In genomic region chr16:4924593-4925378, GRCh38 we compare ENCODE assay signal across 13 cellular contexts. TPM values are rescaled to one million over a fixed set of nuclear protein-coding genes. Genes with fewer than 3 reads are reported as not detected.
DNase-seq lines count a peak whose midpoint lies in the region; ATAC-seq and TF ChIP-seq lines count a peak whose summit lies in the region.
"Had no signal": no experiment of that assay in that cellular context is flagged by ENCODE, and none has a peak within 500 bp of the region (broad histone marks: within the 10 kb centered on the region; RNA-seq: fewer than 3 reads in every experiment).

No MANE protein-coding gene starts in this region.

- peaks cover 81% of the 10 kb centered on the region for H3K79me2 ChIP-seq in PC-9 (ENCODE audit: low read depth)

- no peak overlapping the region for H3K23ac ChIP-seq in neuronal stem cell (ENCODE audit: low read depth, low read length, poor library complexity)

- no peak overlapping the region for H2BK15ac ChIP-seq in neuronal stem cell (ENCODE audit: low read length)

- H3K9me3 ChIP-seq in Caco-2, result peaks cover 16% of the 10 kb centered on the region; the same call in 1 of the 2 replicates
- peaks cover 17% of the 10 kb centered on the region for H3K9me3 ChIP-seq in PC-9 (ENCODE audit: insufficient read depth, low read depth)
- no peaks in the 10 kb centered on the region for H3K9me3 ChIP-seq in right cardiac atrium (ENCODE audit: control insufficient read depth, low read length)
- H3K9me3 ChIP-seq in neuronal stem cell (replicated peaks in 1 of 2; ENCODE audit: control insufficient read depth in 2 of 2, insufficient read depth in 1 of 2, low read depth in 1 of 2, low read length in 2 of 2), result peaks cover 2 to 3% of the 10 kb centered on the region in 2 donors

- H3K27ac ChIP-seq in PC-9, result peak overlapping the region; percentile 65
- H3K27ac ChIP-seq in right cardiac atrium (ENCODE audit: low read length), result no peak overlapping the region
- no peak overlapping the region for H3K27ac ChIP-seq in neuronal stem cell (replicated peaks; ENCODE audit: low read length)
- H3K27ac ChIP-seq: thoracic aorta had no signal

- peak overlapping the region; percentile 98 for H3K27ac Mint-ChIP-seq in Caco-2 (ENCODE audit: unreplicated experiment)
- H3K27ac Mint-ChIP-seq: activated T-helper 17 cell treated with anti-CD3 and anti-CD28 coated beads, Interleukin-2, amount 50 U/mL, for 72 hours had no signal

- H3K36me3 ChIP-seq in Caco-2 (ENCODE audit: control insufficient read depth, insufficient read depth, low read length), result peaks cover 2% of the 10 kb centered on the region; the same call in 1 of the 2 replicates
- peaks cover 35% of the 10 kb centered on the region for H3K36me3 ChIP-seq in PC-9 (ENCODE audit: low read depth)
- H3K36me3 ChIP-seq in neuronal stem cell (replicated peaks in 1 of 2; ENCODE audit: control insufficient read depth in 2 of 2, insufficient read depth in 2 of 2, low read length in 2 of 2), result no peaks in the 10 kb centered on the region

- no peak overlapping the region for H2BK120ac ChIP-seq in neuronal stem cell (ENCODE audit: low read depth, low read length)

- H3K9ac ChIP-seq in neuronal stem cell (ENCODE audit: low read depth, low read length, poor library complexity), result peak overlapping the region; percentile 51

- BruUV-seq in Caco-2 (replicated peaks; lab: Mats Ljungman, UMichigan) (no TSS peak), PC-9 (replicated peaks; lab: Mats Ljungman, UMichigan) (no TSS peak)

- ATAC-seq in right cardiac atrium (peak; percentile 28 to 31), HG02798 (IDR thresholded peaks at IDR 0.05; ENCODE audit: poor library complexity, unreplicated experiment) (no peak), HG02840 (IDR thresholded peaks at IDR 0.05; ENCODE audit: low FRiP score, unreplicated experiment) (no peak)
- ATAC-seq: activated T-helper 17 cell treated with anti-CD3 and anti-CD28 coated beads, Interleukin-2, amount 50 U/mL, for 72 hours had no signal

- peak overlapping the region; percentile 65 for H3K4me3 Mint-ChIP-seq in Caco-2 (ENCODE audit: unreplicated experiment)
- H3K4me3 Mint-ChIP-seq: activated T-helper 17 cell treated with anti-CD3 and anti-CD28 coated beads, Interleukin-2, amount 50 U/mL, for 72 hours had no signal

- no peaks in the 10 kb centered on the region for H3K27me3 ChIP-seq in Caco-2 (replicated peaks; ENCODE audit: control insufficient read depth, insufficient read depth, low read length)
- H3K27me3 ChIP-seq in PC-9 (ENCODE audit: insufficient read depth, low read depth), result no peaks in the 10 kb centered on the region
- no peaks in the 10 kb centered on the region for H3K27me3 ChIP-seq in right cardiac atrium (ENCODE audit: control insufficient read depth, insufficient read depth)
- H3K27me3 ChIP-seq in neuronal stem cell (ENCODE audit: control insufficient read depth in 3 of 3, insufficient read depth in 3 of 3, low read depth in 1 of 3, low read length in 3 of 3), result peaks cover 0 to 29% (median 0%) of the 10 kb centered on the region in 3 experiments

- intact Hi-C loops in Caco-2 (cut with micrococcal nuclease; ENCODE audit: unreplicated experiment), result loop anchor here (1.0 kb wide), 1 partner anchor 12 kb away; no protein-coding TSS in a partner anchor
- intact Hi-C loops in PC-9 (cut with micrococcal nuclease; ENCODE audit: unreplicated experiment), result loop anchor here (1.0 kb wide), 3 partner anchors 11 to 42 kb away; no protein-coding TSS in a partner anchor
- intact Hi-C loops in right cardiac atrium (cut with DNase I), result no loop called here

- peak overlapping the region; percentile 73 for H3K18ac ChIP-seq in neuronal stem cell (ENCODE audit: low read length)

- peak in 1 of 2 experiments; percentile 64 for TF ChIP-seq CTCF in Caco-2 (IDR thresholded peaks at IDR 0.05; ENCODE audit: insufficient read depth in 1 of 2, low read depth in 1 of 2, low read length in 1 of 2, severe bottlenecking in 1 of 2, unreplicated experiment in 1 of 2)
- no peak for TF ChIP-seq CTCF in PC-9 (conservative IDR thresholded peaks at IDR 0.05)

- 42% methylated on average over 13 of the region's 13 CpGs for WGBS in right cardiac atrium
- no CpG with 5 or more reads among the region's 13 CpGs for WGBS in neuronal stem cell (ENCODE audit: extremely low coverage in 2 of 2, insufficient read length in 2 of 2, insufficient replicate concordance in 1 of 2), 2 donors

- H3K79me1 ChIP-seq in neuronal stem cell (ENCODE audit: low read depth, low read length), result no peaks in the 10 kb centered on the region

- no peak overlapping the region for H2BK5ac ChIP-seq in neuronal stem cell (ENCODE audit: low read length)

- no peak overlapping the region for H2AK5ac ChIP-seq in neuronal stem cell (ENCODE audit: low read depth, low read length)

- no peak overlapping the region for H3K4ac ChIP-seq in neuronal stem cell (ENCODE audit: low read length)

- H2BK12ac ChIP-seq in neuronal stem cell (ENCODE audit: low read length), result no peak overlapping the region

- peaks cover 43% of the 10 kb centered on the region for H3F3A ChIP-seq in PC-9 (ENCODE audit: insufficient read depth, low read depth)

- POLR2A ChIA-PET in Caco-2 (lab: Charles Lee) (interaction anchor here (1.0 kb wide), 1 partner anchor 11 kb away, joined by 3 read pairs; no protein-coding TSS in a partner anchor), PC-9 (lab: Charles Lee; ENCODE audit: unreplicated experiment) (interaction anchor here (0.6 to 0.7 kb wide), 2 partner anchors 30 to 634 kb away, joined by 15 to 28 read pairs; no protein-coding TSS in a partner anchor)

- H4K20me1 ChIP-seq in PC-9 (ENCODE audit: insufficient read depth), result no peaks in the 10 kb centered on the region

- H3K36me3 Mint-ChIP-seq in Caco-2 (ENCODE audit: insufficient read depth, unreplicated experiment), result peaks cover 49% of the 10 kb centered on the region

- H3K4me3 ChIP-seq in Caco-2 (ENCODE audit: low read depth, low read length), result no peak overlapping the region
- H3K4me3 ChIP-seq in PC-9, result peak overlapping the region; percentile 15; the same call in 1 of the 2 replicates
- no peak overlapping the region for H3K4me3 ChIP-seq in right cardiac atrium (ENCODE audit: low read length)
- no peak overlapping the region for H3K4me3 ChIP-seq in neuronal stem cell (ENCODE audit: low read length in 2 of 2)
- H3K4me3 ChIP-seq: thoracic aorta had no signal

- peaks cover 26% of the 10 kb centered on the region for H3K4me1 Mint-ChIP-seq in Caco-2 (ENCODE audit: low read depth, unreplicated experiment)
- H3K4me1 Mint-ChIP-seq: activated T-helper 17 cell treated with anti-CD3 and anti-CD28 coated beads, Interleukin-2, amount 50 U/mL, for 72 hours had no signal

- no peaks in the 10 kb centered on the region for H3K9me2 ChIP-seq in PC-9 (ENCODE audit: insufficient read depth)

- H3K4me2 ChIP-seq in PC-9, result peak overlapping the region; percentile 68
- H3K4me2 ChIP-seq in neuronal stem cell (ENCODE audit: insufficient read depth, low read length, poor library complexity, severe bottlenecking), result no peak overlapping the region

- H3K27me3 Mint-ChIP-seq in Caco-2 (ENCODE audit: insufficient read depth, unreplicated experiment), result no peaks in the 10 kb centered on the region

- H3K4me1 ChIP-seq in Caco-2, result peaks cover 37% of the 10 kb centered on the region
- H3K4me1 ChIP-seq in PC-9 (replicated peaks; ENCODE audit: insufficient read depth), result peaks cover 45% of the 10 kb centered on the region
- H3K4me1 ChIP-seq in right cardiac atrium (ENCODE audit: control insufficient read depth, insufficient read depth, low read length), result no peaks in the 10 kb centered on the region
- H3K4me1 ChIP-seq in neuronal stem cell (ENCODE audit: control insufficient read depth in 2 of 2, insufficient read depth in 1 of 2, low read depth in 1 of 2, low read length in 2 of 2), result peaks cover 0 to 3% of the 10 kb centered on the region in 2 donors

- CTCF ChIA-PET in Caco-2 (lab: Charles Lee) (no interaction called here), PC-9 (lab: Charles Lee) (no interaction called here)

- no peak overlapping the region for H3K14ac ChIP-seq in neuronal stem cell (ENCODE audit: low read length)

- H2AFZ ChIP-seq in PC-9, result no peak overlapping the region
- H2AFZ ChIP-seq in neuronal stem cell (ENCODE audit: low read length), result no peak overlapping the region

- peak overlapping the region; percentile 67 for H4K8ac ChIP-seq in neuronal stem cell (ENCODE audit: low read depth, low read length)

- DNase-seq in Caco-2 (peak; percentile 91 to 95), PC-9 (peak; percentile 96 to 99), right cardiac atrium (no peak), neuronal stem cell (ENCODE audit: low spot score) (no peak), cerebellar cortex (ENCODE audit: low spot score) (no peak)
- no peak for DNase-seq in activated naive CD4-positive, alpha-beta T cell (lab: John Stamatoyannopoulos, UW)
- DNase-seq: activated CD4-positive, alpha-beta T cell treated with anti-CD3 and anti-CD28 coated beads for 4 hours; NCI-H524 had no signal

- H4K91ac ChIP-seq in neuronal stem cell (ENCODE audit: low read depth, low read length, poor library complexity), result no peak overlapping the region

- peaks cover 9% of the 10 kb centered on the region for H3K9me3 Mint-ChIP-seq in Caco-2 (ENCODE audit: unreplicated experiment)

RNA-seq across cellular contexts. Expression of gene PPL, which starts 12.2 kb away (rescaled TPM):
- total RNA-seq in Caco-2 (2022), result 61.5 and 68.1 TPM in 2 replicates
- total RNA-seq in PC-9 (2021), result 184 and 187 TPM in 2 replicates
- total RNA-seq in right cardiac atrium, result 10 to 100 TPM in 2 of 4 donors, 1 to 10 TPM in 2; 3.9 to 19.1 (median 8.4) TPM
- 5.0 TPM for polyA plus RNA-seq in right cardiac atrium
- polyA plus RNA-seq in neuronal stem cell (2013, experiment 1 of 2), result 0.82 TPM
- polyA plus RNA-seq in neuronal stem cell (2013, experiment 2 of 2), result 0.98 TPM
- total RNA-seq: activated T-helper 17 cell treated with anti-CD3 and anti-CD28 coated beads, Interleukin-2, amount 50 U/mL, for 72 hours had no signal

RNA-seq across cellular contexts. Expression of gene SEC14L5, which starts 33.3 kb away (rescaled TPM):
- 0.14 and 0.67 TPM in 2 replicates for total RNA-seq in Caco-2 (2022)
- 1.1 and 1.8 TPM in 2 replicates for total RNA-seq in PC-9 (2021)
- total RNA-seq in right cardiac atrium, result 1 to 10 TPM in 3 of 4 donors, under 1 TPM in 1; 0.57 to 3.8 (median 2.1) TPM
- polyA plus RNA-seq in right cardiac atrium, result 1.4 TPM
- polyA plus RNA-seq in neuronal stem cell (2013, experiment 1 of 2), result 0.11 TPM
- 0.08 TPM for polyA plus RNA-seq in neuronal stem cell (2013, experiment 2 of 2)
- total RNA-seq: kidney epithelial cell had no signal

Comparison
In these comparisons a context has a peak if more than half of its experiments do, and no peak if none do; other contexts are left out.
1. DNase-seq: peak in Caco-2 (2 of 2) and PC-9 (2 of 2); none in right cardiac atrium (0 of 3), neuronal stem cell (single experiment), activated naive CD4-positive, alpha-beta T cell (0 of 4) and cerebellar cortex (single experiment).
2. ATAC-seq: peak in right cardiac atrium (2 of 2); none in HG02798 (single experiment) and HG02840 (single experiment).
3. intact Hi-C loops: an anchor here in Caco-2 (1.0 kb wide) and PC-9 (1.0 kb wide); none called in right cardiac atrium.